10 cellular contexts compared by ENCODE assay signal in the genomic region with DNA sequence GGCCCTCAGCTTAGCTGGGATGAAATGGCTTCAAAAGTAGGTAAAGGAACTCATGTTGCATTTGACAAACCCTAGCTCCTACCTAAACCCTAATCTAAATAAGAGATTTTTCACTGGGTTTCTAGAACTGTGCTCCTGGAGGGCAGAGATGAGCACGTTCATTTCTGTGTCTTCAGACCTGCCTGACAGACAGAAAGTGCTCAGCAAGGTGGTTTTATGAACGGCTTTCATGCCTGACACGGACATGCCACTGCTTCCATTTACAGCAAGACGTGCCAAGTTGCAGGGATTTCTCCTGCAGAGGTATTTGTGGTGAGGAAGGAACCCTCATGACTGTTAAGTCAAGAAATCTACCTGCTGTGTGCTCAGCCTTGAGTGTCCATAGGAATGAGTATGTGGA.
"Had no signal": no experiment of that assay in that cellular context is flagged by ENCODE, and none has a peak within 500 bp of the region (broad histone marks: within the 10 kb centered on the region; RNA-seq: fewer than 3 reads in every experiment).

No MANE protein-coding gene starts in this region.

- DNase-seq: GOT3, H9, HCEC 1CT, HFFc6, IMR-90, Karpas-422, KBM-7 had no signal

- H3K4me2 ChIP-seq: KMS-11 had no signal

- FAIRE-seq: H54 had no signal

- H3K9ac ChIP-seq: KMS-11 had no signal

- H3K27ac Mint-ChIP-seq: H9, HFFc6 had no signal

- H3K27ac ChIP-seq: HL-60, KMS-11 had no signal

- H3K4me3 Mint-ChIP-seq: H9, HFFc6 had no signal
